Comparison of ENCODE assay signal across 1 cellular context in the genomic region with DNA sequence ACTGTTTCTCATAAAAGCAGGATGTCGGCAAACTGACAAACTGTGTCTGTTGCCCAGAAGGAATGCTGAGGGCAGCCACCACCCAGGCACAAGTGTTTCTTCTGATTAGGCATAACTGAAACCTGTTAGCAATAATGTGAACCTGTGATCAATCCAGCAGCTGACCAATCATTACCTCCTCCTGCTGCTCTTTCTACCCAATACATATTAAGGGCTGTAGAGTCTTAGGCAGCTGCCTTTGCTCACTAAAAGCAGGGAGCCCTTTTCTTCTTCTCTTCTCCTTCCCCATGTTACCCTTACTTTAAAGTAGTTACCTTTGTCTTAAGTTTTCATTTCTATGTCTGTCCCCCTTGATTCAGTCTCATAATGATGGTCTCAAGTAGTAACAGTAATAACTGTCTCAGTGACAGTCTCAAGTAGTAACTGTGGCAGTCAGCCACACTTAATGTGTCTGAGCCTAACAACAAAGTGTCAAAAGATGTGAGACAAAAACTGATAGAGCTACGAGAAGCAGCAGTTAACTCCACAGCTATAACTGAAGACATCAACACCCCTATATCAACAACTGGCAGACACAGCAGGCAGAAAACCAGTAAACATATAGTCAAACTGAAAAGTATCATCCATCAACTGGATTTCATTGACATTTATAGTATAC.
TF ChIP-seq lines count a peak whose summit lies in the region.

No MANE protein-coding gene starts in this region.

TF ChIP-seq in K562, 482 proteins besides CTCF, POLR2A, EP300 and RAD21 (continued from another document and continues in another):
- no peak for TF ChIP-seq NKRF (IDR thresholded peaks at IDR 0.05; ENCODE audit: borderline replicate concordance)
- TF ChIP-seq CBX1 (IDR thresholded peaks at IDR 0.05; ENCODE audit: low read depth), result no peak
- TF ChIP-seq CBX2 (IDR thresholded peaks at IDR 0.05; ENCODE audit: insufficient read depth, low read length, poor library complexity, severe bottlenecking), result no peak
- no peak for TF ChIP-seq ZC3H8 (IDR thresholded peaks at IDR 0.05)
- no peak for TF ChIP-seq NR2C1 (IDR thresholded peaks at IDR 0.05)
- TF ChIP-seq NR2C1 (tag; IDR thresholded peaks at IDR 0.05), result no peak
- no peak for TF ChIP-seq POLR2AphosphoS2 (IDR thresholded peaks at IDR 0.05; ENCODE audit: low read length)
- TF ChIP-seq ILK (tag; IDR thresholded peaks at IDR 0.05; ENCODE audit: borderline replicate concordance, low read depth), result no peak
- TF ChIP-seq ZNF280A (IDR thresholded peaks at IDR 0.05; ENCODE audit: low read depth, partially characterized antibody), result no peak
- 0 out of 2 replicates have a peak, but pooled peaks have one; percentile 14 for TF ChIP-seq GATAD2B (IDR thresholded peaks at IDR 0.05; ENCODE audit: borderline replicate concordance)
- no peak for TF ChIP-seq HNRNPH1 (optimal IDR thresholded peaks at IDR 0.05; ENCODE audit: low read depth, low read length)
- TF ChIP-seq FOXM1 (IDR thresholded peaks at IDR 0.05; ENCODE audit: low read depth), result peak; percentile 19; the same call in 1 of the 2 replicates
- TF ChIP-seq FOXM1 (CRISPR knock-in tag; IDR thresholded peaks at IDR 0.05; ENCODE audit: low read depth), result no peak
- no peak for TF ChIP-seq ZNF717 (CRISPR knock-in tag; IDR thresholded peaks at IDR 0.05)
- no peak for TF ChIP-seq PHTF2 (CRISPR knock-in tag; IDR thresholded peaks at IDR 0.05)
- TF ChIP-seq MLLT1 (IDR thresholded peaks at IDR 0.05), result peak; percentile 67 to 75; a peak in 3 of 4 replicates
- peak in 1 of 2 experiments; percentile 76; a peak in 2 of 4 replicates for TF ChIP-seq ARNT (IDR thresholded peaks at IDR 0.05)
- peak; percentile 89; the same call in 1 of the 2 replicates for TF ChIP-seq CUX1 (CRISPR knock-in tag; IDR thresholded peaks at IDR 0.05)
- TF ChIP-seq ZNF165 (CRISPR knock-in tag; IDR thresholded peaks at IDR 0.05; ENCODE audit: borderline replicate concordance), result no peak
- TF ChIP-seq BCL6 (CRISPR knock-in tag; IDR thresholded peaks at IDR 0.05), result no peak
- peak in 1 of 2 experiments; percentile 49; a peak in 1 of 4 replicates for TF ChIP-seq BCLAF1 (IDR thresholded peaks at IDR 0.05; ENCODE audit: borderline replicate concordance in 1 of 2, control insufficient read depth in 1 of 2, low read depth in 2 of 2, low read length in 1 of 2)
- no peak for TF ChIP-seq CBX8 (IDR thresholded peaks at IDR 0.05; ENCODE audit: borderline replicate concordance, extremely low read depth, low read depth, low read length, poor library complexity, severe bottlenecking)
- no peak for TF ChIP-seq MYNN (IDR thresholded peaks at IDR 0.05)
- TF ChIP-seq MYNN (CRISPR knock-in tag; IDR thresholded peaks at IDR 0.05), result no peak
- TF ChIP-seq ZFPM2 (CRISPR knock-in tag; IDR thresholded peaks at IDR 0.05), result no peak
- TF ChIP-seq C11orf30 (IDR thresholded peaks at IDR 0.05; ENCODE audit: low read depth), result no peak
- peak; percentile 30; the same call in 1 of the 2 replicates for TF ChIP-seq STAT5A (IDR thresholded peaks at IDR 0.05; ENCODE audit: borderline replicate concordance, low read length)
- TF ChIP-seq, protein P1, sequence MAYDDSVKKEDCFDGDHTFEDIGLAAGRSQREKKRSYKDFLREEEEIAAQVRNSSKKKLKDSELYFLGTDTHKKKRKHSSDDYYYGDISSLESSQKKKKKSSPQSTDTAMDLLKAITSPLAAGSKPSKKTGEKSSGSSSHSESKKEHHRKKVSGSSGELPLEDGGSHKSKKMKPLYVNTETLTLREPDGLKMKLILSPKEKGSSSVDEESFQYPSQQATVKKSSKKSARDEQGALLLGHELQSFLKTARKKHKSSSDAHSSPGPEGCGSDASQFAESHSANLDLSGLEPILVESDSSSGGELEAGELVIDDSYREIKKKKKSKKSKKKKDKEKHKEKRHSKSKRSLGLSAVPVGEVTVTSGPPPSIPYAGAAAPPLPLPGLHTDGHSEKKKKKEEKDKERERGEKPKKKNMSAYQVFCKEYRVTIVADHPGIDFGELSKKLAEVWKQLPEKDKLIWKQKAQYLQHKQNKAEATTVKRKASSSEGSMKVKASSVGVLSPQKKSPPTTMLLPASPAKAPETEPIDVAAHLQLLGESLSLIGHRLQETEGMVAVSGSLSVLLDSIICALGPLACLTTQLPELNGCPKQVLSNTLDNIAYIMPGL (CRISPR knock-in tag; IDR thresholded peaks at IDR 0.05), result no peak
- TF ChIP-seq BRCA1 (IDR thresholded peaks at IDR 0.05), result no peak
- TF ChIP-seq BRCA1 (CRISPR knock-in tag; IDR thresholded peaks at IDR 0.05), result no peak
- TF ChIP-seq CBFA2T3 (IDR thresholded peaks at IDR 0.05), result peak; percentile 60
- no peak for TF ChIP-seq TEAD2 (tag; IDR thresholded peaks at IDR 0.05)
- TF ChIP-seq ATF6 (CRISPR knock-in tag; IDR thresholded peaks at IDR 0.05), result no peak
- TF ChIP-seq RBBP5 (IDR thresholded peaks at IDR 0.05; ENCODE audit: borderline replicate concordance, insufficient read depth, low read length, poor library complexity, severe bottlenecking), result no peak
- no peak for TF ChIP-seq PHB2 (IDR thresholded peaks at IDR 0.05; ENCODE audit: low read depth)
- TF ChIP-seq SP1 (CRISPR knock-in tag; IDR thresholded peaks at IDR 0.05), result no peak
- TF ChIP-seq, protein P2, sequence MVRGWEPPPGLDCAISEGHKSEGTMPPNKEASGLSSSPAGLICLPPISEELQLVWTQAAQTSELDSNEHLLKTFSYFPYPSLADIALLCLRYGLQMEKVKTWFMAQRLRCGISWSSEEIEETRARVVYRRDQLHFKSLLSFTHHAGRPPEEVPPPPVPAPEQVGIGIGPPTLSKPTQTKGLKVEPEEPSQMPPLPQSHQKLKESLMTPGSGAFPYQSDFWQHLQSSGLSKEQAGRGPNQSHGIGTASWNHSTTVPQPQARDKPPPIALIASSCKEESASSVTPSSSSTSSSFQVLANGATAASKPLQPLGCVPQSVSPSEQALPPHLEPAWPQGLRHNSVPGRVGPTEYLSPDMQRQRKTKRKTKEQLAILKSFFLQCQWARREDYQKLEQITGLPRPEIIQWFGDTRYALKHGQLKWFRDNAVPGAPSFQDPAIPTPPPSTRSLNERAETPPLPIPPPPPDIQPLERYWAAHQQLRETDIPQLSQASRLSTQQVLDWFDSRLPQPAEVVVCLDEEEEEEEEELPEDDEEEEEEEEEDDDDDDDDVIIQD (CRISPR knock-in tag; IDR thresholded peaks at IDR 0.05), result no peak
- TF ChIP-seq PTTG1 (tag; IDR thresholded peaks at IDR 0.05; ENCODE audit: low read depth), result 0 out of 2 replicates have a peak, but pooled peaks have one; percentile 16
- no peak for TF ChIP-seq HMG20B (CRISPR knock-in tag; IDR thresholded peaks at IDR 0.05)
- TF ChIP-seq ZNF133 (CRISPR knock-in tag; IDR thresholded peaks at IDR 0.05), result no peak
